ENCODE assay signal across 19 cellular contexts in genomic region chr12:28618171-28618570, GRCh38.
DNase-seq lines count a peak whose midpoint lies in the region; ATAC-seq and TF ChIP-seq lines count a peak whose summit lies in the region.
"Had no signal": no experiment of that assay in that cellular context is flagged by ENCODE, and none has a peak within 500 bp of the region (broad histone marks: within the 10 kb centered on the region; RNA-seq: fewer than 3 reads in every experiment).

No MANE protein-coding gene starts in this region.

- TF ChIP-seq CTCF in fibroblast of pulmonary artery (IDR thresholded peaks at IDR 0.05; ENCODE audit: low read length, missing control alignments) (no peak), fibroblast of villous mesenchyme (IDR thresholded peaks at IDR 0.05; ENCODE audit: insufficient read depth, low read depth, low read length) (no peak), gastrocnemius medialis (IDR thresholded peaks at IDR 0.05 in 4 of 5, conservative IDR thresholded peaks at IDR 0.05 in 1 of 5) (no peak)

- DNase-seq in amniotic epithelial cell (ENCODE audit: low read depth) (peak; percentile 71), fibroblast of pulmonary artery (ENCODE audit: low read depth) (peak; percentile 22), fibroblast of villous mesenchyme (ENCODE audit: low read depth) (peak; percentile 7), gastrocnemius medialis (no peak), DMS114 treated with DMSO at 0.1 percent for 48 hours (lab: John Stamatoyannopoulos, UW; ENCODE audit: unreplicated experiment) (no peak), kidney tubule cell (ENCODE audit: low spot score) (no peak), glomerular visceral epithelial cell (ENCODE audit: extremely low spot score) (no peak)
- DNase-seq: 8988T; ACHN; BE2C; C1 segment of cervical spinal cord; CD4-positive, alpha-beta memory T cell; CD4-positive, CD25-positive, alpha-beta regulatory T cell; CD8-positive, alpha-beta memory T cell; COR-L47; DMS 273 treated with DMSO at 0.1 percent for 48 hours; DMS79 treated with DMSO at 0.1 percent for 48 hours; GF-D8 had no signal

- TF ChIP-seq POLR2A in gastrocnemius medialis (IDR thresholded peaks at IDR 0.05): no peak

- intact Hi-C loops in gastrocnemius medialis (cut with DNase I; ENCODE audit: low total_unique reads): no loop called here

- no peaks in the 10 kb centered on the region for H3K4me1 ChIP-seq in gastrocnemius medialis
- H3K4me1 ChIP-seq: BE2C, BLaER1 had no signal

- no peaks in the 10 kb centered on the region for H3K36me3 ChIP-seq in gastrocnemius medialis
- H3K36me3 ChIP-seq: BE2C, BLaER1 had no signal

- H3K27ac ChIP-seq in gastrocnemius medialis: no peak overlapping the region
- H3K27ac ChIP-seq: BLaER1 had no signal

- in situ Hi-C loops in gastrocnemius medialis (cut with MboI; ENCODE audit: low sequenced_read_pairs in 4 of 4): no loop called here

- H3K4me3 ChIP-seq in fibroblast of pulmonary artery (replicated peaks; ENCODE audit: low read depth, low read length) (no peak overlapping the region), fibroblast of villous mesenchyme (ENCODE audit: low read depth, low read length) (no peak overlapping the region), gastrocnemius medialis (no peak overlapping the region)
- H3K4me3 ChIP-seq: BLaER1 had no signal

- H3K27me3 ChIP-seq in gastrocnemius medialis: no peaks in the 10 kb centered on the region
- H3K27me3 ChIP-seq: BE2C, BLaER1 had no signal

- no peak for ATAC-seq in gastrocnemius medialis

- H3K9me3 ChIP-seq in gastrocnemius medialis: no peaks in the 10 kb centered on the region
- H3K9me3 ChIP-seq: BE2C, BLaER1 had no signal

Comparison
In these comparisons a context has a peak if more than half of its experiments do, and no peak if none do; other contexts are left out.
1. DNase-seq: peak in amniotic epithelial cell (single experiment), fibroblast of pulmonary artery (single experiment) and fibroblast of villous mesenchyme (single experiment); none in gastrocnemius medialis (0 of 2), DMS114 treated with DMSO at 0.1 percent for 48 hours (single experiment), kidney tubule cell (single experiment) and glomerular visceral epithelial cell (single experiment).